13 cellular contexts compared by ENCODE assay signal in genomic region chr12:27226319-27226984, GRCh38. TPM values are rescaled to one million over a fixed set of nuclear protein-coding genes. Genes with fewer than 3 reads are reported as not detected.
DNase-seq lines count a peak whose midpoint lies in the region; ATAC-seq and TF ChIP-seq lines count a peak whose summit lies in the region.
"Had no signal": no experiment of that assay in that cellular context is flagged by ENCODE, and none has a peak within 500 bp of the region (broad histone marks: within the 10 kb centered on the region; RNA-seq: fewer than 3 reads in every experiment).

No MANE protein-coding gene starts in this region.

- H3K36me3 Mint-ChIP-seq in osteocyte (ENCODE audit: unreplicated experiment): no peaks in the 10 kb centered on the region
- H3K36me3 Mint-ChIP-seq: stimulated activated effector memory CD8-positive, alpha-beta T cell treated with anti-CD3 and anti-CD28 coated beads, Interleukin-12 subunit alpha, Interleukin-12 subunit beta, amount 100 ng/mL, for 72 hours had no signal

- H3K36me3 ChIP-seq in HEK293 (ENCODE audit: control insufficient read depth in 2 of 2, insufficient read depth in 1 of 2, low read length in 2 of 2) (no peaks in the 10 kb centered on the region), RWPE2 (ENCODE audit: low read depth) (no peaks in the 10 kb centered on the region)
- H3K36me3 ChIP-seq: WERI-Rb-1 had no signal

- H3K27me3 ChIP-seq in RWPE2 (ENCODE audit: insufficient read depth, poor library complexity, severe bottlenecking) (no peaks in the 10 kb centered on the region), foreskin keratinocyte (no peaks in the 10 kb centered on the region)

- no peak overlapping the region for H3K4me3 ChIP-seq in HEK293 (ENCODE audit: low read depth, low read length)
- peak overlapping the region; percentile 1 for H3K4me3 ChIP-seq in RWPE2 (ENCODE audit: severe bottlenecking)

- POLR2A ChIA-PET in HEK293 (lab: Yijun Ruan, JAX): no interaction called here

- H3K9me3 ChIP-seq in HEK293 (ENCODE audit: control insufficient read depth, insufficient read depth, low read depth, low read length) (no peaks in the 10 kb centered on the region), RWPE2 (ENCODE audit: severe bottlenecking) (no peaks in the 10 kb centered on the region)

- no peaks in the 10 kb centered on the region for H3K27me3 Mint-ChIP-seq in osteocyte (ENCODE audit: unreplicated experiment)

- TF ChIP-seq CTCF in HEK293 (tag by site-specific recombination; IDR thresholded peaks at IDR 0.05) (no peak), RWPE2 (IDR thresholded peaks at IDR 0.05; ENCODE audit: poor library complexity, severe bottlenecking) (no peak), foreskin keratinocyte (conservative IDR thresholded peaks at IDR 0.05) (no peak), osteocyte (IDR thresholded peaks at IDR 0.05) (no peak)

- no peak overlapping the region for H3K27ac ChIP-seq in HEK293 (ENCODE audit: extremely low read depth, low read depth, low read length)
- peak overlapping the region; percentile 84 for H3K27ac ChIP-seq in RWPE2 (ENCODE audit: poor library complexity, severe bottlenecking)
- H3K27ac ChIP-seq in foreskin keratinocyte: peak overlapping the region; percentile 62
- H3K27ac ChIP-seq: WERI-Rb-1 had no signal

- no peaks in the 10 kb centered on the region for H3K4me1 ChIP-seq in HEK293 (ENCODE audit: control insufficient read depth, insufficient read depth, low read length)
- H3K4me1 ChIP-seq in RWPE2 (ENCODE audit: insufficient read depth, poor library complexity, severe bottlenecking): peaks cover 16% of the 10 kb centered on the region
- H3K4me1 ChIP-seq in foreskin keratinocyte: peaks cover 12% of the 10 kb centered on the region

- peaks cover 18% of the 10 kb centered on the region for H3K4me1 Mint-ChIP-seq in osteocyte (ENCODE audit: unreplicated experiment)
- H3K4me1 Mint-ChIP-seq: stimulated activated effector memory CD8-positive, alpha-beta T cell treated with anti-CD3 and anti-CD28 coated beads, Interleukin-12 subunit alpha, Interleukin-12 subunit beta, amount 100 ng/mL, for 72 hours had no signal

- H3K4me3 Mint-ChIP-seq in osteocyte (ENCODE audit: unreplicated experiment): peak overlapping the region; percentile 23
- H3K4me3 Mint-ChIP-seq: stimulated activated effector memory CD8-positive, alpha-beta T cell treated with anti-CD3 and anti-CD28 coated beads, Interleukin-12 subunit alpha, Interleukin-12 subunit beta, amount 100 ng/mL, for 72 hours had no signal

- peak overlapping the region; percentile 95 for H3K27ac Mint-ChIP-seq in osteocyte (ENCODE audit: unreplicated experiment)
- H3K27ac Mint-ChIP-seq: stimulated activated effector memory CD8-positive, alpha-beta T cell treated with anti-CD3 and anti-CD28 coated beads, Interleukin-12 subunit alpha, Interleukin-12 subunit beta, amount 100 ng/mL, for 72 hours had no signal

- H3K9me3 Mint-ChIP-seq in osteocyte (ENCODE audit: unreplicated experiment): peaks cover 4% of the 10 kb centered on the region
- H3K9me3 Mint-ChIP-seq: stimulated activated effector memory CD8-positive, alpha-beta T cell treated with anti-CD3 and anti-CD28 coated beads, Interleukin-12 subunit alpha, Interleukin-12 subunit beta, amount 100 ng/mL, for 72 hours had no signal

- peak; percentile 54 for DNase-seq in RWPE2 (ENCODE audit: low spot score)
- peak; percentile 68 to 84 for DNase-seq in foreskin keratinocyte
- DNase-seq in osteocyte (ENCODE audit: extremely low spot score, unreplicated experiment): no peak
- DNase-seq in activated effector memory CD4-positive, alpha-beta T cell treated with anti-CD3 and anti-CD28 coated beads, Interleukin-2, amount 50 U/mL, for 16 hours: no peak
- no peak for DNase-seq in HCEC 1CT
- DNase-seq: islet precursor cell; stimulated activated CD4-positive, alpha-beta T cell treated with anti-CD3 and anti-CD28 coated beads, Interleukin-12 subunit alpha, Interleukin-12 subunit beta, amount 100 ng/mL, for 4 hours; WERI-Rb-1 had no signal

- ATAC-seq in RWPE2 (ENCODE audit: low read depth) (peak; percentile 76), foreskin keratinocyte (peak; percentile 50), HG02870 (IDR thresholded peaks at IDR 0.05; ENCODE audit: unreplicated experiment) (no peak), GM21723 (IDR thresholded peaks at IDR 0.05; ENCODE audit: unreplicated experiment) (no peak)
- ATAC-seq: Panc1; stimulated activated effector memory CD8-positive, alpha-beta T cell treated with anti-CD3 and anti-CD28 coated beads, Interleukin-12 subunit alpha, Interleukin-12 subunit beta, amount 100 ng/mL, for 72 hours had no signal

- CTCF ChIA-PET in HEK293 (lab: Yijun Ruan, JAX): interaction anchor here (0.6 to 0.7 kb wide), 3 partner anchors 83 to 210 kb away, joined by 3 to 4 read pairs (median 3); no protein-coding TSS in a partner anchor

TF ChIP-seq in HEK293, 187 proteins besides CTCF, POLR2A, EP300 and RAD21:
- TF ChIP-seq ZNF600 (tag by site-specific recombination; IDR thresholded peaks at IDR 0.05): no peak
- TF ChIP-seq KLF1 (tag by site-specific recombination; IDR thresholded peaks at IDR 0.05): 0 out of 2 replicates have a peak, but pooled peaks have one; percentile 39

RNA-seq across cellular contexts. Expression of gene STK38L, which starts 17.6 kb away (rescaled TPM):
- 14.8 and 15.0 TPM in 2 replicates for total RNA-seq in foreskin keratinocyte
- polyA plus RNA-seq in foreskin keratinocyte: 3.3 and 3.8 TPM in 2 replicates
- 75.6 and 81.3 TPM in 2 replicates for total RNA-seq in osteocyte

Comparison
In these comparisons a context has a peak if more than half of its experiments do, and no peak if none do; other contexts are left out.
1. ATAC-seq: peak in RWPE2 (single experiment) and foreskin keratinocyte (single experiment); none in HG02870 (single experiment) and GM21723 (single experiment).
2. DNase-seq: peak in RWPE2 (single experiment) and foreskin keratinocyte (2 of 2); none in osteocyte (single experiment), activated effector memory CD4-positive, alpha-beta T cell treated with anti-CD3 and anti-CD28 coated beads, Interleukin-2, amount 50 U/mL, for 16 hours (single experiment) and HCEC 1CT (single experiment).